ENCODE assay signal across 1 cellular context in genomic region chr17:16438557-16439302, GRCh38.
TF ChIP-seq lines count a peak whose summit lies in the region.

No MANE protein-coding gene starts in this region.

TF ChIP-seq in IMR-90, 13 proteins besides CTCF, POLR2A, EP300 and RAD21 (continued from another document):
- TF ChIP-seq ELK1 (IDR thresholded peaks at IDR 0.05; ENCODE audit: borderline replicate concordance, low read depth, low read length), result no peak
- TF ChIP-seq FOS (IDR thresholded peaks at IDR 0.05; ENCODE audit: low read depth, low read length), result no peak; the same call in 1 of the 2 replicates
- peak; percentile 93 for TF ChIP-seq MXI1 (IDR thresholded peaks at IDR 0.05; ENCODE audit: borderline replicate concordance, low read depth, low read length)
- no peak for TF ChIP-seq RCOR1 (IDR thresholded peaks at IDR 0.05; ENCODE audit: insufficient replicate concordance, low read length)
- TF ChIP-seq USF2 (IDR thresholded peaks at IDR 0.05; ENCODE audit: low read depth, low read length), result peak; percentile 96
- TF ChIP-seq RFX5 (IDR thresholded peaks at IDR 0.05; ENCODE audit: low read depth, low read length), result no peak
- peak; percentile 79 for TF ChIP-seq CEBPB (IDR thresholded peaks at IDR 0.05; ENCODE audit: low read depth, low read length)
TF ChIP-seq in IMR-90: peak in this region for 7.
